ENCODE assay signal across 2 cellular contexts in genomic region chr17:11712445-11712844, GRCh38.
A peak's percentile ranks its signal among the peaks of the same experiment; 100 is the strongest.
TF ChIP-seq lines count a peak whose summit lies in the region.

No MANE protein-coding gene starts in this region.

TF ChIP-seq in liver, 16 proteins besides CTCF, POLR2A, EP300 and RAD21 (continued from another document):
- TF ChIP-seq RXRA (IDR thresholded peaks at IDR 0.05) (peak in 1 of 2 donors; percentile 38), HNF4A (conservative IDR thresholded peaks at IDR 0.05) (peak; percentile 76 to 79), YY1 (IDR thresholded peaks at IDR 0.05) (peak; percentile 46), JUND (IDR thresholded peaks at IDR 0.05) (peak in 1 of 2 donors; percentile 26), NR2F2 (IDR thresholded peaks at IDR 0.05) (no peak), MAX (IDR thresholded peaks at IDR 0.05) (peak; percentile 30)

TF ChIP-seq in HepG2, 621 proteins besides CTCF, POLR2A, EP300 and RAD21 (continued from another document):
- TF ChIP-seq BCLAF1 (IDR thresholded peaks at IDR 0.05) (no peak), ZBTB4 (CRISPR knock-in tag; IDR thresholded peaks at IDR 0.05; ENCODE audit: borderline replicate concordance) (no peak)
